ENCODE assay signal across 8 cellular contexts in genomic region chr5:36301858-36302603, GRCh38. TPM values are rescaled to one million over a fixed set of nuclear protein-coding genes. Genes with fewer than 3 reads are reported as not detected.
DNase-seq lines count a peak whose midpoint lies in the region; ATAC-seq and TF ChIP-seq lines count a peak whose summit lies in the region.

TSS of gene RANBP3L (minus strand) at chr5:36301902. CDS start at chr5:36301416, 486 bp downstream.

- peak within 1 kb of the TSS in 1 of 7 donors; percentile 50 for H3K27ac Mint-ChIP-seq in CD4-positive, alpha-beta memory T cell

- POLR2A ChIA-PET in CD4-positive, alpha-beta memory T cell (lab: Charles Lee; ENCODE audit: partially characterized antibody), result no interaction called here

- H3K36me3 ChIP-seq in ovary, result no peaks in the 10 kb centered on the region
- no peaks in the 10 kb centered on the region for H3K36me3 ChIP-seq in CD4-positive, alpha-beta memory T cell (ENCODE audit: insufficient read depth, low read length)

- TF ChIP-seq CTCF in fibroblast of mammary gland (conservative IDR thresholded peaks at IDR 0.05; ENCODE audit: control insufficient read depth, insufficient read depth, low read depth, low read length), result no peak
- no peak for TF ChIP-seq CTCF in ovary (IDR thresholded peaks at IDR 0.05)

- peaks cover 4% of the 10 kb centered on the region for H3K4me1 ChIP-seq in ovary (ENCODE audit: insufficient read depth)
- no peaks in the 10 kb centered on the region for H3K4me1 ChIP-seq in CD4-positive, alpha-beta memory T cell (ENCODE audit: insufficient read depth, low read length)

- TF ChIP-seq EP300 in ovary (IDR thresholded peaks at IDR 0.05), result no peak

- H3K4me1 Mint-ChIP-seq in CD4-positive, alpha-beta memory T cell, result peaks cover 0 to 3% (median 0%) of the 10 kb centered on the region in 4 donors

- H3K9me3 ChIP-seq in ovary, result no peaks in the 10 kb centered on the region
- no peaks in the 10 kb centered on the region for H3K9me3 ChIP-seq in CD4-positive, alpha-beta memory T cell (ENCODE audit: control insufficient read depth in 1 of 2, low read length in 2 of 2)

- no peaks in the 10 kb centered on the region for H3K27me3 ChIP-seq in ovary
- H3K27me3 ChIP-seq in CD4-positive, alpha-beta memory T cell (ENCODE audit: insufficient read depth, low read length), result no peaks in the 10 kb centered on the region

- CTCF ChIA-PET in CD4-positive, alpha-beta memory T cell (lab: Charles Lee; ENCODE audit: partially characterized antibody), result interaction anchor here (1.3 kb wide), 1 partner anchor 60 kb away, joined by 3 read pairs; the partner anchor contains the start of gene NADK2

- intact Hi-C loops in ovary (cut with DNase I), result loop anchor here in 2 of 4 donors (10.0 kb wide), 1 partner anchor 57 kb away; the partner anchor contains the start of gene NADK2 (in 2 of the 2)
- intact Hi-C loops in CD4-positive, alpha-beta memory T cell (cut with micrococcal nuclease), result no loop called here

- DNase-seq in NOMO-1 treated with dmso at 0.1 percent for 144 hours (lab: John Stamatoyannopoulos, UW; ENCODE audit: unreplicated experiment) (peak; percentile 57), fibroblast of mammary gland (ENCODE audit: low read depth) (peak; percentile 34), ovary (peak in 2 of 5 donors; percentile 32), T1000 (lab: John Stamatoyannopoulos, UW) (no peak), NCI-H2227 treated with DMSO at 0.1 percent for 48 hours (lab: John Stamatoyannopoulos, UW) (no peak)
- no peak for DNase-seq in CD4-positive, alpha-beta memory T cell

- no peak within 1 kb of the TSS for H3K4me3 ChIP-seq in fibroblast of mammary gland (ENCODE audit: control insufficient read depth, low read depth, low read length)
- peak within 1 kb of the TSS; percentile 28 for H3K4me3 ChIP-seq in ovary
- H3K4me3 ChIP-seq in CD4-positive, alpha-beta memory T cell (ENCODE audit: low read length in 2 of 2), result no peak within 1 kb of the TSS

- peaks cover 2 to 10% of the 10 kb centered on the region in 2 donors for H3K27me3 Mint-ChIP-seq in CD4-positive, alpha-beta memory T cell

- 1 to 6% (median 2%) methylated on average over 5 of the region's 5 CpGs for WGBS in ovary, 3 donors

- ATAC-seq in GM21576 (IDR thresholded peaks at IDR 0.05; ENCODE audit: unreplicated experiment) (peak; percentile 61), HG03159 (IDR thresholded peaks at IDR 0.05; ENCODE audit: unreplicated experiment) (no peak)

- H3K4me3 Mint-ChIP-seq in CD4-positive, alpha-beta memory T cell, result no peak within 1 kb of the TSS

- no peaks in the 10 kb centered on the region for H3K36me3 Mint-ChIP-seq in CD4-positive, alpha-beta memory T cell

- H3K9me3 Mint-ChIP-seq in CD4-positive, alpha-beta memory T cell, result no peaks in the 10 kb centered on the region

- H3K27ac ChIP-seq in ovary, result peak within 1 kb of the TSS; percentile 9 to 66
- H3K27ac ChIP-seq in CD4-positive, alpha-beta memory T cell (ENCODE audit: low read depth, low read length), result no peak within 1 kb of the TSS

- no peak for TF ChIP-seq POLR2A in ovary (IDR thresholded peaks at IDR 0.05)

RNA-seq across cellular contexts. Expression of gene RANBP3L, which starts in this region (rescaled TPM):
- 1 to 10 TPM in 3 of 7 donors, under 1 TPM in 4; 0.17 to 3.1 (median 0.94) TPM for total RNA-seq in ovary
- 1 to 10 TPM in 1 of 2 donors, under 1 TPM in 1; 0.58 to 1.5 TPM for polyA plus RNA-seq in ovary
- total RNA-seq in CD4-positive, alpha-beta memory T cell, result not detected
- not detected for polyA plus RNA-seq in CD4-positive, alpha-beta memory T cell

Comparison
In these comparisons a context has a peak if more than half of its experiments do, and no peak if none do; other contexts are left out.
1. DNase-seq: peak in NOMO-1 treated with dmso at 0.1 percent for 144 hours (single experiment) and fibroblast of mammary gland (single experiment); none in T1000 (single experiment), CD4-positive, alpha-beta memory T cell (0 of 5) and NCI-H2227 treated with DMSO at 0.1 percent for 48 hours (single experiment).